ENCODE assay signal across 8 cellular contexts in genomic region chr9:87543251-87543650, GRCh38.
"Had no signal": no experiment of that assay in that cellular context is flagged by ENCODE, and none has a peak within 500 bp of the region (broad histone marks: within the 10 kb centered on the region; RNA-seq: fewer than 3 reads in every experiment).

No MANE protein-coding gene starts in this region.

- H3K27me3 ChIP-seq: heart right ventricle, right atrium auricular region had no signal

- H3K4me3 ChIP-seq: heart right ventricle, right atrium auricular region, smooth muscle cell had no signal

- H3K9me3 ChIP-seq: heart right ventricle, right atrium auricular region had no signal

- DNase-seq: activated CD4-positive, alpha-beta memory T cell treated with anti-CD3 and anti-CD28 coated beads, Interleukin-2, amount 10 ng/mL, durations not matched to agents 7 days and 5 days; activated CD4-positive, alpha-beta T cell treated with anti-CD3 and anti-CD28 coated beads for 36 hours; activated naive CD4-positive, alpha-beta T cell; heart right ventricle; left ventricle myocardium superior; T-helper 9 cell had no signal

- H3K4me2 ChIP-seq: smooth muscle cell had no signal

- H3K36me3 ChIP-seq: right atrium auricular region had no signal

- H3K4me1 ChIP-seq: heart right ventricle, right atrium auricular region had no signal
